ENCODE assay signal across 8 cellular contexts in the genomic region with DNA sequence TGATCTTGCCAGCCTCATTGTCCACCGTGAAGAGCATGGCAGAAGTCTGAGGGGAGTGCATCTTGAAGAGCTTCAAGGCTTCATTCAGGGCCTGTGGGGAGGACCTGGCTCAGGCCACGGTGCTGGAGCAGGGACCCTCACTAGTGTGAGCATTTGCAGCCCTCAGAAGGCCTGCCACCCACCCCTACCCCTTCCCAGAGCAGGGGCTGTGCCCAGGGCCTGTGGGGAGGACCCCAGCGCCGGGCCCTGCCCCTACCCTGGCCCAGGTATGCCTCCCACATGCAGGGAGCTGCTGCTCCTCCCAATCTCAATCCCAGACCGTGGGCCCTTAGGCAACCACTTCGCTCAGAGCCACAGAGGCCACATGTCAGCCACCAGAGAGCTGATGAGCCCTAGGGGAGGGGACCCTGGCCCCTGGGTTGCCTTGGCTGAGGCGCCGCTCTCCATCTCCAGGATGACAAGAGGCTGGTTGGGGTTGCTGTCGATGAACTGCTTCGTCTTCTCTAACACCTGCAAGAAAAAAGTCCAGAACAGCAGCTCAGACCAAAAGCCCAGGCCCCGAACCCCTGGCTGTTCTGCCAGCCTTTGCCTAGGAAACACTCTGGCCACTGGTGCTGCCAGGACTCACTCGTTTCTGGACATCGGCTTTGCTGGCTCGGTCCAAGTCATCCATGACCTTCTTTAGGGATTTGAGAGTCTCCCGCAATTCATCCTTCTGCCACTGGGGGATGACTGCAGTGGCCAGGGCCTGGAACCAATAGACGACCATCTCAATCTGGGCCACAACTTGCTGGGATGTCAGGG. TPM values are rescaled to one million over a fixed set of nuclear protein-coding genes. Genes with fewer than 3 reads are reported as not detected.
DNase-seq lines count a peak whose midpoint lies in the region; ATAC-seq and TF ChIP-seq lines count a peak whose summit lies in the region.

No MANE protein-coding gene starts in this region.

- intact Hi-C loops in heart left ventricle (cut with DNase I) = no loop called here
- intact Hi-C loops in Right ventricle myocardium inferior (cut with DNase I) = no loop called here
- intact Hi-C loops in MCF 10A (cut with micrococcal nuclease) = no loop called here

- H3K79me2 ChIP-seq in mesendoderm (ENCODE audit: control insufficient read depth, insufficient read depth, low read length) = peaks cover 14% of the 10 kb centered on the region

- no peak overlapping the region for H4K5ac ChIP-seq in mesendoderm (ENCODE audit: low read length)

- no peak overlapping the region for H3K4ac ChIP-seq in mesendoderm (ENCODE audit: low read depth, low read length)

- H3K27me3 ChIP-seq in heart left ventricle (no peaks in the 10 kb centered on the region), mesendoderm (ENCODE audit: insufficient read depth, low read length, poor library complexity) (no peaks in the 10 kb centered on the region)

- H2BK15ac ChIP-seq in mesendoderm (replicated peaks; ENCODE audit: low read depth) = no peak overlapping the region

- no peak overlapping the region for H3K23ac ChIP-seq in mesendoderm (ENCODE audit: low read length)

- H3K4me1 Mint-ChIP-seq in MCF 10A (ENCODE audit: insufficient read depth, unreplicated experiment) = no peaks in the 10 kb centered on the region

- DNase-seq in heart left ventricle (no peak), Right ventricle myocardium inferior (ENCODE audit: missing footprints) (no peak), OCI-M1 (lab: John Stamatoyannopoulos, UW) (peak; percentile 61), MCF 10A (ENCODE audit: unreplicated experiment) (peak; percentile 46), mesendoderm (peak; percentile 76), NCI-H1048 (lab: John Stamatoyannopoulos, UW) (no peak)

- H2BK120ac ChIP-seq in mesendoderm (ENCODE audit: low read depth, low read length) = no peak overlapping the region

- H3K36me3 ChIP-seq in heart left ventricle (peaks cover 0 to 84% (median 65%) of the 10 kb centered on the region in 9 donors), mesendoderm (ENCODE audit: control insufficient read depth, insufficient read depth, low read length) (peaks cover 33% of the 10 kb centered on the region)

- H3K27ac ChIP-seq in heart left ventricle (no peak overlapping the region), mesendoderm (ENCODE audit: low read depth, low read length) (no peak overlapping the region)

- no peak overlapping the region for H3K4me3 ChIP-seq in heart left ventricle
- H3K4me3 ChIP-seq in mesendoderm (ENCODE audit: low read length) = no peak overlapping the region

- H3K4me1 ChIP-seq in heart left ventricle (peaks cover 0 to 36% (median 20%) of the 10 kb centered on the region in 12 donors), mesendoderm (ENCODE audit: control insufficient read depth, low read depth, low read length) (no peaks in the 10 kb centered on the region)

- no peak for ATAC-seq in heart left ventricle
- no peak for ATAC-seq in Right ventricle myocardium inferior
- ATAC-seq in GM19455 (IDR thresholded peaks at IDR 0.05; ENCODE audit: unreplicated experiment) = no peak
- ATAC-seq in GM21723 (IDR thresholded peaks at IDR 0.05; ENCODE audit: unreplicated experiment) = no peak

- no peak overlapping the region for H3K4me3 Mint-ChIP-seq in MCF 10A (ENCODE audit: unreplicated experiment)

- no peak overlapping the region for H3K56ac ChIP-seq in mesendoderm (ENCODE audit: low read length)

- H2BK5ac ChIP-seq in mesendoderm (ENCODE audit: low read length) = no peak overlapping the region

- no TSS peak for BruUV-seq in MCF 10A (replicated peaks; lab: Mats Ljungman, UMichigan)

- H3K4me2 ChIP-seq in mesendoderm (ENCODE audit: low read length) = no peak overlapping the region

- no peak overlapping the region for H3K27ac Mint-ChIP-seq in MCF 10A (ENCODE audit: low read depth, unreplicated experiment)

- POLR2A ChIA-PET in MCF 10A (lab: Yijun Ruan, JAX) = no interaction called here

- H3K79me1 ChIP-seq in mesendoderm (ENCODE audit: low read length) = no peaks in the 10 kb centered on the region

- no peak overlapping the region for H4K8ac ChIP-seq in mesendoderm (ENCODE audit: low read depth, low read length)

- TF ChIP-seq POLR2A in heart left ventricle (IDR thresholded peaks at IDR 0.05) = no peak

- peak in 10 of 12 donors; percentile 11 to 54 (median 35) for TF ChIP-seq CTCF in heart left ventricle (IDR thresholded peaks at IDR 0.05)
- TF ChIP-seq CTCF in MCF 10A (IDR thresholded peaks at IDR 0.05; ENCODE audit: unreplicated experiment) = peak; percentile 39

- H3K9me3 ChIP-seq in heart left ventricle = no peaks in the 10 kb centered on the region

- no peak overlapping the region for H2AK5ac ChIP-seq in mesendoderm (ENCODE audit: low read length)

- WGBS in heart left ventricle, 4 donors = 71 to 79% (median 76%) methylated on average over 11 to 16 of the region's 16 CpGs
- no CpG with 5 or more reads among the region's 16 CpGs for WGBS in mesendoderm (ENCODE audit: extremely low coverage, insufficient coverage, low lambda C conversion rate)

- no peak overlapping the region for H3K18ac ChIP-seq in mesendoderm (ENCODE audit: low read length)

- no peaks in the 10 kb centered on the region for H3K9me3 Mint-ChIP-seq in MCF 10A (ENCODE audit: unreplicated experiment)

- no peaks in the 10 kb centered on the region for H3K27me3 Mint-ChIP-seq in MCF 10A (ENCODE audit: insufficient read depth, unreplicated experiment)

- CTCF ChIA-PET in MCF 10A (lab: Yijun Ruan, JAX) = interaction anchor here (0.6 to 1.6 kb wide), 10 partner anchors 10 to 785 kb away, joined by 3 to 6 read pairs (median 4); no protein-coding TSS in a partner anchor

- H3K36me3 Mint-ChIP-seq in MCF 10A (ENCODE audit: insufficient read depth, unreplicated experiment) = peaks cover 92% of the 10 kb centered on the region

- H3K9ac ChIP-seq in mesendoderm (ENCODE audit: low read length) = no peak overlapping the region

RNA-seq across cellular contexts. Expression of a gene that starts 1.8 kb away (rescaled TPM):
- 10 to 100 TPM; 10.5 to 19.2 (median 15.4) TPM for total RNA-seq in heart left ventricle
- 10 to 100 TPM in 1 of 2 donors, 1 to 10 TPM in 1; 7.1 to 12.0 TPM for polyA plus RNA-seq in heart left ventricle
- total RNA-seq in Right ventricle myocardium inferior = 11.0 TPM
- total RNA-seq in MCF 10A (2022) = 49.8 and 83.9 TPM in 2 replicates
- 18.5 TPM for polyA plus RNA-seq in mesendoderm (2013, experiment 1 of 2)
- polyA plus RNA-seq in mesendoderm (2013, experiment 2 of 2) = 17.7 TPM

RNA-seq across cellular contexts. Expression of a gene that starts 35.8 kb away (rescaled TPM):
- total RNA-seq in heart left ventricle (10 to 100 TPM; 53.1 to 96.2 (median 63.2) TPM), Right ventricle myocardium inferior (61.7 TPM), MCF 10A (2022) (314 and 390 TPM in 2 replicates)
- polyA plus RNA-seq in heart left ventricle = 10 to 100 TPM; 23.9 to 82.0 TPM
- 84.0 TPM for polyA plus RNA-seq in mesendoderm (2013, experiment 1 of 2)
- 85.9 TPM for polyA plus RNA-seq in mesendoderm (2013, experiment 2 of 2)

RNA-seq across cellular contexts. Expression of a gene that starts 45.5 kb away (rescaled TPM):
- total RNA-seq in heart left ventricle (10 to 100 TPM; 16.9 to 34.2 (median 20.9) TPM), Right ventricle myocardium inferior (14.1 TPM), MCF 10A (2022) (38.6 and 38.8 TPM in 2 replicates)
- 10 to 100 TPM; 13.0 to 18.1 TPM for polyA plus RNA-seq in heart left ventricle
- 46.4 TPM for polyA plus RNA-seq in mesendoderm (2013, experiment 1 of 2)
- 45.1 TPM for polyA plus RNA-seq in mesendoderm (2013, experiment 2 of 2)

Comparison
In these comparisons a context has a peak if more than half of its experiments do, and no peak if none do; other contexts are left out.
1. DNase-seq: peak in OCI-M1 (single experiment), MCF 10A (single experiment) and mesendoderm (single experiment); none in heart left ventricle (0 of 5), Right ventricle myocardium inferior (single experiment) and NCI-H1048 (single experiment).